ENCODE assay signal across 17 cellular contexts in the genomic region with DNA sequence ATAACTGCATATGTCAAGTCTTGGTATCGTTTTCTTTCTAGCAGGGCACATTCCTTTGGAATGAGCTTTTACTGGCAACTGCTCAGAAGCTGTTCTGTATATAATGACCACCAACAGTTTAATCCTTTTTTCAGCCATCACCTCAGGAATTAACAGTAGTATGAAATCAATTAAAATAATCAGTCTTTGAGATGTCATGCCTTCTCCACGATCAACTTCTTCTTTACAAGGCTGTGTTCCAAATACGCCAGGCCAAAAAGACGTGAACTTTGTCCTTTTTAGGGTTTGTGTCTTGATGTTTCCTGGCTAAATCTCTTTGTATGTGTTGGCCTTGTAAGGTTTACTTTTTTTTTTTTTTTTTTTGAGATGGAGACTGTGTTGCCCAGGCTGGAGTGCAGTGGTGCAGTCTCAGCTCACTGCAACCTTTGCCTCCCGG. TPM values are rescaled to one million over a fixed set of nuclear protein-coding genes. Genes with fewer than 3 reads are reported as not detected.
A peak's percentile ranks its signal among the peaks of the same experiment; 100 is the strongest.
DNase-seq lines count a peak whose midpoint lies in the region; ATAC-seq and TF ChIP-seq lines count a peak whose summit lies in the region.
"Had no signal": no experiment of that assay in that cellular context is flagged by ENCODE, and none has a peak within 500 bp of the region (broad histone marks: within the 10 kb centered on the region; RNA-seq: fewer than 3 reads in every experiment).

No MANE protein-coding gene starts in this region.

- peak overlapping the region; percentile 99 for H2BK5ac ChIP-seq in IMR-90 (ENCODE audit: low read depth, low read length, poor library complexity, severe bottlenecking)

- no peak for TF ChIP-seq CTCF in AG09319 (IDR thresholded peaks at IDR 0.05; ENCODE audit: low read depth, low read length)
- no peak for TF ChIP-seq CTCF in IMR-90 (conservative IDR thresholded peaks at IDR 0.05; ENCODE audit: low read depth, low read length)
- no peak for TF ChIP-seq CTCF in brain microvascular endothelial cell (IDR thresholded peaks at IDR 0.05; ENCODE audit: low read depth, low read length, missing control alignments)
- no peak for TF ChIP-seq CTCF in mesothelial cell of epicardium (IDR thresholded peaks at IDR 0.05; ENCODE audit: unreplicated experiment)
- TF ChIP-seq CTCF in prostate gland (IDR thresholded peaks at IDR 0.05) = no peak
- TF ChIP-seq CTCF in thyroid gland (IDR thresholded peaks at IDR 0.05) = no peak

- H3K4me1 Mint-ChIP-seq in mesothelial cell of epicardium = peaks cover 6% of the 10 kb centered on the region

- peak overlapping the region; percentile 91; the same call in 1 of the 2 replicates for H2AK5ac ChIP-seq in IMR-90 (ENCODE audit: low read depth, low read length)

- H3K9me3 ChIP-seq in IMR-90 (ENCODE audit: control insufficient read depth, insufficient read depth, low read length) (no peaks in the 10 kb centered on the region), prostate gland (no peaks in the 10 kb centered on the region), thyroid gland (no peaks in the 10 kb centered on the region)

- H2BK15ac ChIP-seq in IMR-90 (ENCODE audit: low read depth, low read length) = peak overlapping the region; percentile 62; the same call in 1 of the 3 replicates

- H3K9me1 ChIP-seq in IMR-90 (ENCODE audit: insufficient read depth, low read length) = peaks cover 19% of the 10 kb centered on the region

- CTCF ChIA-PET in IMR-90 (lab: Yijun Ruan, JAX) = interaction anchor here (0.6 kb wide), 1 partner anchor 39 kb away, joined by 8 read pairs; no protein-coding TSS in a partner anchor

- WGBS in IMR-90 (ENCODE audit: extremely low coverage in 2 of 2, insufficient read length in 1 of 2), 2 experiments = no CpG with 5 or more reads among the region's 5 CpGs
- 55% methylated on average over 5 of the region's 5 CpGs for WGBS in prostate gland
- WGBS in thyroid gland, 2 donors = 68 to 71% methylated on average over 5 of the region's 5 CpGs

- dilution Hi-C loops in IMR-90 (cut with HindIII; ENCODE audit: low sequenced_read_pairs, unreplicated experiment) = no loop called here

- peaks cover 2% of the 10 kb centered on the region for H3K36me3 Mint-ChIP-seq in mesothelial cell of epicardium

- H3K4ac ChIP-seq in IMR-90 (ENCODE audit: low read depth, low read length) = peak overlapping the region; percentile 96

- H3K79me1 ChIP-seq in IMR-90 (ENCODE audit: low read depth in 1 of 2, low read length in 2 of 2) = peaks cover 35 to 83% of the 10 kb centered on the region in 2 experiments

- H3K4me2 ChIP-seq in IMR-90 (ENCODE audit: low read depth, low read length) = peak overlapping the region; percentile 68; the same call in 1 of the 2 replicates
- H3K4me2 ChIP-seq: neural progenitor cell had no signal

- no peak overlapping the region for H2AFZ ChIP-seq in IMR-90 (replicated peaks; ENCODE audit: low read length, poor library complexity)
- H2AFZ ChIP-seq: neural progenitor cell had no signal

- H4K91ac ChIP-seq in IMR-90 (ENCODE audit: insufficient read depth, low read depth, low read length) = peak overlapping the region; percentile 99

- peak overlapping the region; percentile 96 for H4K5ac ChIP-seq in IMR-90 (ENCODE audit: low read depth, low read length)

- peak overlapping the region; percentile 100 for H3K27ac ChIP-seq in IMR-90 (ENCODE audit: insufficient read depth, low read length)
- H3K27ac ChIP-seq in brain microvascular endothelial cell = peak overlapping the region; percentile 46
- no peak overlapping the region for H3K27ac ChIP-seq in prostate gland
- no peak overlapping the region for H3K27ac ChIP-seq in thyroid gland
- H3K27ac ChIP-seq: C4-2B, neural progenitor cell had no signal

- peak overlapping the region; percentile 88; the same call in 1 of the 2 replicates for H3K23ac ChIP-seq in IMR-90 (ENCODE audit: low read depth, low read length)

- in situ Hi-C loops in IMR-90 (cut with MboI; ENCODE audit: low sequenced_read_pairs) (loop anchor here (25.0 kb wide), 1 partner anchor 117 kb away; the partner anchor contains the start of gene CEP20), brain microvascular endothelial cell (cut with HindIII; ENCODE audit: low pct_ligation_motif_present, low sequenced_read_pairs) (no loop called here)

- H3K4me3 Mint-ChIP-seq in mesothelial cell of epicardium = no peak overlapping the region
- H3K4me3 Mint-ChIP-seq: activated B cell treated with CpG ODN at 0.5 μM for 24 hours had no signal

- peak overlapping the region; percentile 94 to 98 for H4K8ac ChIP-seq in IMR-90 (ENCODE audit: low read depth in 2 of 2, low read length in 2 of 2)

- H3K14ac ChIP-seq in IMR-90 (replicated peaks; ENCODE audit: low read depth, low read length) = peak overlapping the region; percentile 85

- H3K4me3 ChIP-seq in IMR-90 (ENCODE audit: insufficient read depth, low read depth, low read length) (no peak overlapping the region), brain microvascular endothelial cell (ENCODE audit: low read depth, low read length) (no peak overlapping the region), prostate gland (no peak overlapping the region), thyroid gland (replicated peaks in 1 of 3) (no peak overlapping the region)
- H3K4me3 ChIP-seq: neural progenitor cell had no signal

- no peak for TF ChIP-seq POLR2A in IMR-90 (IDR thresholded peaks at IDR 0.05; ENCODE audit: low read depth, low read length)
- no peak for TF ChIP-seq POLR2A in prostate gland (IDR thresholded peaks at IDR 0.05)
- TF ChIP-seq POLR2A in thyroid gland (IDR thresholded peaks at IDR 0.05) = no peak

- POLR2A ChIA-PET in IMR-90 (lab: Charles Lee; ENCODE audit: unreplicated experiment) = no interaction called here

- intact Hi-C loops in IMR-90 (cut with micrococcal nuclease) = no loop called here
- intact Hi-C loops in prostate gland (cut with DNase I) = no loop called here
- intact Hi-C loops in thyroid gland (cut with DNase I) = no loop called here

- H2BK120ac ChIP-seq in IMR-90 (ENCODE audit: low read depth, low read length) = peak overlapping the region; percentile 99

- H3K27me3 Mint-ChIP-seq in mesothelial cell of epicardium (ENCODE audit: low read depth) = no peaks in the 10 kb centered on the region
- H3K27me3 Mint-ChIP-seq: activated B cell treated with CpG ODN at 0.5 μM for 24 hours had no signal

- H3K4me1 ChIP-seq in IMR-90 (ENCODE audit: control insufficient read depth, insufficient read depth, low read length) (peaks cover 31% of the 10 kb centered on the region), prostate gland (replicated peaks) (no peaks in the 10 kb centered on the region), thyroid gland (peaks cover 39 to 47% of the 10 kb centered on the region in 2 donors)
- H3K4me1 ChIP-seq: neural progenitor cell had no signal

- peak; percentile 58 for DNase-seq in AG09319 (ENCODE audit: extremely low read depth, low read depth)
- peak; percentile 95 for DNase-seq in IMR-90
- DNase-seq in brain microvascular endothelial cell = peak; percentile 75
- no peak for DNase-seq in mesothelial cell of epicardium (ENCODE audit: low spot score in 2 of 2, unreplicated experiment in 2 of 2)
- DNase-seq in activated gamma-delta T cell treated with Interleukin-2 at 50 U/mL for 16 hours = no peak
- DNase-seq in prostate gland (ENCODE audit: low spot score) = no peak
- DNase-seq in thyroid gland = no peak
- DNase-seq: activated B cell treated with CpG ODN at 0.5 μM for 24 hours; activated T-cell treated with anti-CD3 and anti-CD28 coated beads, Interleukin-2, amount 50 U/mL, for 48 hours; left colon; NCI-H1417; NCI-H510A treated with DMSO at 0.1 percent for 48 hours; SHP77; stimulated activated CD4-positive, alpha-beta T cell treated with anti-CD3 and anti-CD28 coated beads, Interleukin-1b, Interleukin-23, amount 100 ng/mL, for 48 hours had no signal

- no peaks in the 10 kb centered on the region for H3K27me3 ChIP-seq in IMR-90 (ENCODE audit: control insufficient read depth, insufficient read depth, low read length)
- H3K27me3 ChIP-seq in brain microvascular endothelial cell (replicated peaks) = no peaks in the 10 kb centered on the region
- no peaks in the 10 kb centered on the region for H3K27me3 ChIP-seq in prostate gland (replicated peaks; ENCODE audit: insufficient read depth)
- H3K27me3 ChIP-seq in thyroid gland = no peaks in the 10 kb centered on the region
- H3K27me3 ChIP-seq: neural progenitor cell had no signal

- H3K56ac ChIP-seq in IMR-90 (ENCODE audit: extremely low read depth, insufficient read depth, low read length) = peak overlapping the region; percentile 85

- no peaks in the 10 kb centered on the region for H4K20me1 ChIP-seq in IMR-90 (ENCODE audit: insufficient read depth, low read length)

- peak; percentile 56 for ATAC-seq in IMR-90 (ENCODE audit: low read depth)
- no peak for ATAC-seq in GM19455 (IDR thresholded peaks at IDR 0.05; ENCODE audit: unreplicated experiment)
- ATAC-seq: left colon had no signal

- peaks cover 4% of the 10 kb centered on the region for H3K9me3 Mint-ChIP-seq in mesothelial cell of epicardium
- H3K9me3 Mint-ChIP-seq: activated B cell treated with CpG ODN at 0.5 μM for 24 hours, neural progenitor cell had no signal

- H3K18ac ChIP-seq in IMR-90 (ENCODE audit: low read depth, low read length) = peak overlapping the region; percentile 95

- peak overlapping the region; percentile 62 for H3K9ac ChIP-seq in IMR-90 (ENCODE audit: low read depth, low read length)
- H3K9ac ChIP-seq: neural progenitor cell had no signal

- H3K27ac Mint-ChIP-seq in mesothelial cell of epicardium = peak overlapping the region; percentile 48
- H3K27ac Mint-ChIP-seq: neural progenitor cell had no signal

- peaks cover 19% of the 10 kb centered on the region for H3K36me3 ChIP-seq in IMR-90 (ENCODE audit: control insufficient read depth, insufficient read depth, low read length)
- no peaks in the 10 kb centered on the region for H3K36me3 ChIP-seq in brain microvascular endothelial cell (replicated peaks)
- H3K36me3 ChIP-seq in prostate gland = no peaks in the 10 kb centered on the region
- H3K36me3 ChIP-seq in thyroid gland = no peaks in the 10 kb centered on the region
- H3K36me3 ChIP-seq: neural progenitor cell had no signal

- H2AK9ac ChIP-seq in IMR-90 (replicated peaks; ENCODE audit: low read depth, low read length, poor library complexity) = no peak overlapping the region

- H2BK20ac ChIP-seq in IMR-90 (ENCODE audit: low read depth, low read length) = peak overlapping the region; percentile 98

- BruUV-seq in IMR-90 (replicated peaks; lab: Mats Ljungman, UMichigan) = TSS peak; percentile 35

- TF ChIP-seq RAD21 in IMR-90 (IDR thresholded peaks at IDR 0.05; ENCODE audit: low read length) = no peak

TF ChIP-seq in IMR-90, 13 proteins besides CTCF, POLR2A, EP300 and RAD21 (continues in another document):
- no peak for TF ChIP-seq SMC3 (IDR thresholded peaks at IDR 0.05; ENCODE audit: low read depth, low read length)
- no peak for TF ChIP-seq CHD1 (IDR thresholded peaks at IDR 0.05; ENCODE audit: low read depth, low read length)
- no peak for TF ChIP-seq RFX5 (IDR thresholded peaks at IDR 0.05; ENCODE audit: low read depth, low read length)

RNA-seq across cellular contexts. Expression of gene ABCC1, which starts 54.9 kb away (rescaled TPM):
- total RNA-seq in IMR-90 (2012; rRNA removed) = 34.4 and 39.4 TPM in 2 replicates
- 61.8 and 66.0 TPM in 2 replicates for polyA plus RNA-seq in IMR-90 (2012; rRNA removed)
- polyA plus RNA-seq in IMR-90 (2012; cell fraction: cytosol; rRNA removed) = 42.5 and 75.2 TPM in 2 replicates
- 126 and 203 TPM in 2 replicates for polyA plus RNA-seq in IMR-90 (2012; cell fraction: nucleus; rRNA removed; ENCODE audit: low replicate concordance)
- 65.2 to 69.4 TPM (median 66.9 TPM) in 3 replicates for total RNA-seq in mesothelial cell of epicardium
- total RNA-seq in prostate gland = 10 to 100 TPM; 33.4 to 87.7 TPM
- total RNA-seq in thyroid gland = 10 to 100 TPM; 42.7 to 76.7 (median 70.1) TPM

Comparison
In these comparisons a context has a peak if more than half of its experiments do, and no peak if none do; other contexts are left out.
1. DNase-seq: peak in AG09319 (single experiment), IMR-90 (single experiment) and brain microvascular endothelial cell (single experiment); none in mesothelial cell of epicardium (0 of 2), activated gamma-delta T cell treated with Interleukin-2 at 50 U/mL for 16 hours (single experiment), prostate gland (single experiment) and thyroid gland (0 of 2).
2. H3K27ac ChIP-seq: peak in IMR-90 (single experiment) and brain microvascular endothelial cell (single experiment); none in prostate gland (0 of 2) and thyroid gland (0 of 3).